In the genomic region with DNA sequence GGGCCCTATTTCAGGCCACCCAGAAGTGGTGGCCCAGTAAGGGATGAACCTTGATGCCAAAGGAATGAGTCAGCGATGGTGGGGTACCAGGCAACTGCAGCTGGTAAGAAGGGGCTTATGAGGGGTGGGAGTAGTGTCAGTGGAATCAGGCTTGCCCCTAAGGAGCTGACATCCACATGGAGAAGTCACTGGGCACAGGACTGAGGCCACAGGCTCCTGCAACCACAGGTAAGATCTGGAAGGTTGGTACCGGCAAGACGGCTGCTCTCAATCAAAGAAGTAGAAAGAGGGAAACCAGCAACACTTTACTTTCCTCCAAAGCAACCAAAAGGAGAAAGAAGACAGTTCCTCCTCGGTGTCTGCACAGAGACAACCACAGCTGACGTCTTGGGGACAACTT, we compare ENCODE assay signal across 1 cellular context.
TF ChIP-seq lines count a peak whose summit lies in the region.

No MANE protein-coding gene starts in this region.

TF ChIP-seq in neural cell, 6 proteins besides CTCF, POLR2A, EP300 and RAD21:
- TF ChIP-seq TAF1 (IDR thresholded peaks at IDR 0.05; ENCODE audit: low read depth) (no peak), MXI1 (conservative IDR thresholded peaks at IDR 0.05; ENCODE audit: poor library complexity, severe bottlenecking) (no peak), SMC3 (conservative IDR thresholded peaks at IDR 0.05; ENCODE audit: poor library complexity) (no peak), EZH2 (IDR thresholded peaks at IDR 0.05; ENCODE audit: borderline replicate concordance, insufficient read depth, low read length, poor library complexity, severe bottlenecking) (no peak), POLR2AphosphoS5 (IDR thresholded peaks at IDR 0.05) (no peak)
- TF ChIP-seq, protein P1, sequence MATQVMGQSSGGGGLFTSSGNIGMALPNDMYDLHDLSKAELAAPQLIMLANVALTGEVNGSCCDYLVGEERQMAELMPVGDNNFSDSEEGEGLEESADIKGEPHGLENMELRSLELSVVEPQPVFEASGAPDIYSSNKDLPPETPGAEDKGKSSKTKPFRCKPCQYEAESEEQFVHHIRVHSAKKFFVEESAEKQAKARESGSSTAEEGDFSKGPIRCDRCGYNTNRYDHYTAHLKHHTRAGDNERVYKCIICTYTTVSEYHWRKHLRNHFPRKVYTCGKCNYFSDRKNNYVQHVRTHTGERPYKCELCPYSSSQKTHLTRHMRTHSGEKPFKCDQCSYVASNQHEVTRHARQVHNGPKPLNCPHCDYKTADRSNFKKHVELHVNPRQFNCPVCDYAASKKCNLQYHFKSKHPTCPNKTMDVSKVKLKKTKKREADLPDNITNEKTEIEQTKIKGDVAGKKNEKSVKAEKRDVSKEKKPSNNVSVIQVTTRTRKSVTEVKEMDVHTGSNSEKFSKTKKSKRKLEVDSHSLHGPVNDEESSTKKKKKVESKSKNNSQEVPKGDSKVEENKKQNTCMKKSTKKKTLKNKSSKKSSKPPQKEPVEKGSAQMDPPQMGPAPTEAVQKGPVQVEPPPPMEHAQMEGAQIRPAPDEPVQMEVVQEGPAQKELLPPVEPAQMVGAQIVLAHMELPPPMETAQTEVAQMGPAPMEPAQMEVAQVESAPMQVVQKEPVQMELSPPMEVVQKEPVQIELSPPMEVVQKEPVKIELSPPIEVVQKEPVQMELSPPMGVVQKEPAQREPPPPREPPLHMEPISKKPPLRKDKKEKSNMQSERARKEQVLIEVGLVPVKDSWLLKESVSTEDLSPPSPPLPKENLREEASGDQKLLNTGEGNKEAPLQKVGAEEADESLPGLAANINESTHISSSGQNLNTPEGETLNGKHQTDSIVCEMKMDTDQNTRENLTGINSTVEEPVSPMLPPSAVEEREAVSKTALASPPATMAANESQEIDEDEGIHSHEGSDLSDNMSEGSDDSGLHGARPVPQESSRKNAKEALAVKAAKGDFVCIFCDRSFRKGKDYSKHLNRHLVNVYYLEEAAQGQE (IDR thresholded peaks at IDR 0.05; ENCODE audit: borderline replicate concordance) = no peak
TF ChIP-seq in neural cell: peak in this region for 0.
